ENCODE assay signal across 8 cellular contexts in genomic region chr22:36239401-36240171, GRCh38. TPM values are rescaled to one million over a fixed set of nuclear protein-coding genes. Genes with fewer than 3 reads are reported as not detected.
DNase-seq lines count a peak whose midpoint lies in the region; ATAC-seq and TF ChIP-seq lines count a peak whose summit lies in the region.

A gene with protein sequence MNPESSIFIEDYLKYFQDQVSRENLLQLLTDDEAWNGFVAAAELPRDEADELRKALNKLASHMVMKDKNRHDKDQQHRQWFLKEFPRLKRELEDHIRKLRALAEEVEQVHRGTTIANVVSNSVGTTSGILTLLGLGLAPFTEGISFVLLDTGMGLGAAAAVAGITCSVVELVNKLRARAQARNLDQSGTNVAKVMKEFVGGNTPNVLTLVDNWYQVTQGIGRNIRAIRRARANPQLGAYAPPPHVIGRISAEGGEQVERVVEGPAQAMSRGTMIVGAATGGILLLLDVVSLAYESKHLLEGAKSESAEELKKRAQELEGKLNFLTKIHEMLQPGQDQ (minus strand): TSS chr22:36239527. CDS start chr22:36233162, 6,365 bp downstream.

- H3K36me3 ChIP-seq in hepatocyte (replicated peaks; ENCODE audit: insufficient read depth, low read depth) = no peaks in the 10 kb centered on the region

- 15% methylated on average over 13 of the region's 13 CpGs for WGBS in hepatocyte (ENCODE audit: low lambda C conversion rate, missing lambda C conversion rate)

- DNase-seq in GM13977 (ENCODE audit: low spot score) (peak; percentile 80), NCI-H146 treated with DMSO at 0.1 percent for 48 hours (lab: John Stamatoyannopoulos, UW; ENCODE audit: unreplicated experiment) (peak; percentile 62), T-helper 22 cell (ENCODE audit: low read depth) (peak; percentile 76), astrocyte of the cerebellum (ENCODE audit: low read depth) (peak; percentile 88), hepatocyte (ENCODE audit: low spot score) (peak; percentile 96), renal cortical epithelial cell (ENCODE audit: low read depth) (peak; percentile 91)

- in situ Hi-C loops in GM13977 (cut with MboI; ENCODE audit: low pct_unique_long_range_greater_than_20kb, low sequenced_read_pairs, unreplicated experiment) = no loop called here
- in situ Hi-C loops in astrocyte of the cerebellum (cut with HindIII; ENCODE audit: low sequenced_read_pairs) = no loop called here

- peak within 1 kb of the TSS; percentile 42 for H2AFZ ChIP-seq in hepatocyte

- TF ChIP-seq CTCF in GM13977 (IDR thresholded peaks at IDR 0.05; ENCODE audit: extremely low read depth, insufficient read depth, missing control alignments) (peak; percentile 74), astrocyte of the cerebellum (IDR thresholded peaks at IDR 0.05; ENCODE audit: low read depth, low read length, missing control alignments) (peak; percentile 79), hepatocyte (IDR thresholded peaks at IDR 0.05; ENCODE audit: poor library complexity) (peak; percentile 63)

- peaks cover 39% of the 10 kb centered on the region for H3K79me2 ChIP-seq in hepatocyte

- H4K20me1 ChIP-seq in hepatocyte (ENCODE audit: insufficient read depth, poor library complexity, severe bottlenecking) = no peaks in the 10 kb centered on the region

- H3K27me3 ChIP-seq in hepatocyte = no peaks in the 10 kb centered on the region

- peak; percentile 90 for ATAC-seq in HG02870 (IDR thresholded peaks at IDR 0.05; ENCODE audit: unreplicated experiment)
- no peak for ATAC-seq in HG03469 (IDR thresholded peaks at IDR 0.05; ENCODE audit: unreplicated experiment)

- no peaks in the 10 kb centered on the region for H3K9me3 ChIP-seq in hepatocyte (ENCODE audit: low read depth)

- H3K27ac ChIP-seq in hepatocyte = peak within 1 kb of the TSS; percentile 89

- peak within 1 kb of the TSS; percentile 61 for H3K4me3 ChIP-seq in astrocyte of the cerebellum (ENCODE audit: low read depth, low read length)
- H3K4me3 ChIP-seq in hepatocyte = peak within 1 kb of the TSS; percentile 23

- no peaks in the 10 kb centered on the region for H3K9me2 ChIP-seq in hepatocyte (replicated peaks; ENCODE audit: insufficient read depth)

- H3K4me1 ChIP-seq in hepatocyte (ENCODE audit: insufficient read depth) = peaks cover 18% of the 10 kb centered on the region

- H3K4me2 ChIP-seq in hepatocyte = peak within 1 kb of the TSS; percentile 93

RNA-seq across cellular contexts. Expression of the gene that starts here (rescaled TPM):
- total RNA-seq in hepatocyte (32.3 and 34.8 TPM in 2 replicates), renal cortical epithelial cell (154 and 157 TPM in 2 replicates)
- 19.5 and 23.9 TPM in 2 replicates for polyA plus RNA-seq in hepatocyte
